Comparison of ENCODE assay signal across 8 cellular contexts in genomic region chr17:3557768-3558583, GRCh38. TPM values are rescaled to one million over a fixed set of nuclear protein-coding genes. Genes with fewer than 3 reads are reported as not detected.
DNase-seq lines count a peak whose midpoint lies in the region; ATAC-seq lines count a peak whose summit lies in the region.

TSS of gene TRPV3 (minus strand) at chr17:3557812. CDS start at chr17:3554850, 2,962 bp downstream.

- H3K36me3 Mint-ChIP-seq in activated CD8-positive, alpha-beta memory T cell treated with anti-CD3 and anti-CD28 coated beads, Interleukin-2, amount 10 ng/mL, durations not matched to agents 7 days and 5 days: no peaks in the 10 kb centered on the region

- peak; percentile 49 for ATAC-seq in GM19023 (IDR thresholded peaks at IDR 0.05; ENCODE audit: unreplicated experiment)
- ATAC-seq in activated CD8-positive, alpha-beta memory T cell treated with anti-CD3 and anti-CD28 coated beads, Interleukin-2, amount 10 ng/mL, durations not matched to agents 7 days and 5 days: peak; percentile 80

- H3K27ac Mint-ChIP-seq in activated CD8-positive, alpha-beta memory T cell treated with anti-CD3 and anti-CD28 coated beads, Interleukin-2, amount 10 ng/mL, durations not matched to agents 7 days and 5 days: peak within 1 kb of the TSS; percentile 64

- peaks cover 25% of the 10 kb centered on the region for H3K4me1 Mint-ChIP-seq in activated CD8-positive, alpha-beta memory T cell treated with anti-CD3 and anti-CD28 coated beads, Interleukin-2, amount 10 ng/mL, durations not matched to agents 7 days and 5 days

- peaks cover 3% of the 10 kb centered on the region for H3K27me3 Mint-ChIP-seq in activated CD8-positive, alpha-beta memory T cell treated with anti-CD3 and anti-CD28 coated beads, Interleukin-2, amount 10 ng/mL, durations not matched to agents 7 days and 5 days

- CTCF ChIA-PET in activated CD8-positive, alpha-beta memory T cell treated with anti-CD3 and anti-CD28 coated beads, Interleukin-2, amount 10 ng/mL, durations not matched to agents 7 days and 5 days (lab: Charles Lee): no interaction called here

- peak; percentile 80 for DNase-seq in HPDE6-E6E7 (ENCODE audit: extremely low spot score)
- peak; percentile 73 for DNase-seq in activated CD8-positive, alpha-beta memory T cell treated with anti-CD3 and anti-CD28 coated beads, Interleukin-2, amount 10 ng/mL, durations not matched to agents 7 days and 5 days
- peak; percentile 87 for DNase-seq in germinal center (ENCODE audit: low spot score)
- peak; percentile 16 to 64 (median 61) for DNase-seq in stimulated activated CD4-positive, alpha-beta T cell treated with anti-CD3 and anti-CD28 coated beads, TNF-alpha, amount 100 ng/mL, for 24 hours (ENCODE audit: low read depth in 3 of 3)
- no peak for DNase-seq in NCI-H146 (lab: John Stamatoyannopoulos, UW)
- no peak for DNase-seq in KBM-7
- DNase-seq in DMS 273 (lab: John Stamatoyannopoulos, UW; ENCODE audit: unreplicated experiment): no peak

- no peak within 1 kb of the TSS for H3K4me3 Mint-ChIP-seq in activated CD8-positive, alpha-beta memory T cell treated with anti-CD3 and anti-CD28 coated beads, Interleukin-2, amount 10 ng/mL, durations not matched to agents 7 days and 5 days

- no peaks in the 10 kb centered on the region for H3K9me3 Mint-ChIP-seq in activated CD8-positive, alpha-beta memory T cell treated with anti-CD3 and anti-CD28 coated beads, Interleukin-2, amount 10 ng/mL, durations not matched to agents 7 days and 5 days (ENCODE audit: low read depth)

- in situ Hi-C loops in KBM-7 (cut with MboI; ENCODE audit: low pct_unique_long_range_greater_than_20kb, low sequenced_read_pairs): no loop called here

RNA-seq across cellular contexts. Expression of gene TRPV3, which starts in this region (rescaled TPM):
- total RNA-seq in activated CD8-positive, alpha-beta memory T cell treated with anti-CD3 and anti-CD28 coated beads, Interleukin-2, amount 10 ng/mL, durations not matched to agents 7 days and 5 days: under 1 TPM; 0.41 to 0.98 TPM

Comparison
In these comparisons a context has a peak if more than half of its experiments do, and no peak if none do; other contexts are left out.
1. Peak in DNase-seq and ATAC-seq in activated CD8-positive, alpha-beta memory T cell treated with anti-CD3 and anti-CD28 coated beads, Interleukin-2, amount 10 ng/mL, durations not matched to agents 7 days and 5 days; RNA of the gene not detected or under 1 TPM.
2. DNase-seq: peak in HPDE6-E6E7 (single experiment), germinal center (single experiment) and stimulated activated CD4-positive, alpha-beta T cell treated with anti-CD3 and anti-CD28 coated beads, TNF-alpha, amount 100 ng/mL, for 24 hours (3 of 3); none in NCI-H146 (single experiment), KBM-7 (single experiment) and DMS 273 (single experiment).